In the genomic region with DNA sequence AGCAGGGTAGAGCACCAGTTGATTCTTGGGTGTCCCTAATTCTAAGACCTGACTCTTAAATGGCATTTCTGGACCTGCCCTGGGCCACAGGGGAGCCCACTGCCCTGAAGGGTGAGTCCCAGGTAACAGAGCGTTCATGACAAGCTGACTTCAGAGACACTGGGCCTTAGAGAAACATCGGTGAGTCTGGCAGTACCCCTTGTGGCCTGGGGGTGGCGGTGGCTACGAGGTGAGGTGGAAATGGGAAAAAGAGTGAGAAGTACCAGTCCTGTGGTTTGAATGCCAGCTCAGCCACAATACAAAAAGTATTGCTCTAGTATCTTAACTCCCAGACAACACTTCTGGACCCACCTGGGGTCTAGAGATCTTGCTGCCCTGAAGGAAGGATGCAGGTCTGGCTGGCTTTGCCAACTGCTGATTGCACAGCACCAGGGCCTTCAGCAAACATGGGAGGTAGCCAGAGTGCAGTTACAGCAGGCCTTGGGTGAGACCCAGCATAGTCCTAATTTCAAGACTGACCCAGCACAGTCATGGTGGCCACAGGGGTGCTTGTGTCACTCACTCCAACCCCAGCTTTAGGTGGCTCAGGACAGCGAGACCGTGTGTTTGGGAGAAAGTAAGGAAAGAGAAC, we compare ENCODE assay signal across 7 cellular contexts. TPM values are rescaled to one million over a fixed set of nuclear protein-coding genes. Genes with fewer than 3 reads are reported as not detected.
A peak's percentile ranks its signal among the peaks of the same experiment; 100 is the strongest.
DNase-seq lines count a peak whose midpoint lies in the region; ATAC-seq and TF ChIP-seq lines count a peak whose summit lies in the region.

No MANE protein-coding gene starts in this region.

- H3K14ac ChIP-seq in trophoblast cell (ENCODE audit: low read length): no peak overlapping the region

- peaks cover 39% of the 10 kb centered on the region for H3K4me1 Mint-ChIP-seq in activated CD8-positive, alpha-beta T cell treated with anti-CD3 and anti-CD28 coated beads, Interleukin-2, amount 10 ng/mL, durations not matched to agents 7 days and 5 days (ENCODE audit: low read depth)

- no peak overlapping the region for H2BK12ac ChIP-seq in trophoblast cell (ENCODE audit: low read length)

- DNase-seq in NB4 (ENCODE audit: low read depth): peak; percentile 80
- peak; percentile 78 for DNase-seq in activated CD8-positive, alpha-beta T cell treated with anti-CD3 and anti-CD28 coated beads, Interleukin-2, amount 10 ng/mL, durations not matched to agents 7 days and 5 days
- DNase-seq in erythroblast (lab: John Stamatoyannopoulos, UW): peak; percentile 81
- DNase-seq in trophoblast cell: peak; percentile 24 to 58
- no peak for DNase-seq in KG1 (lab: John Stamatoyannopoulos, UW)

- no peak overlapping the region for H2BK5ac ChIP-seq in trophoblast cell (ENCODE audit: low read depth, low read length, poor library complexity)

- no peak overlapping the region for H2AFZ ChIP-seq in trophoblast cell (ENCODE audit: insufficient read depth, low read length, poor library complexity)

- TF ChIP-seq POLR2A in NB4 (IDR thresholded peaks at IDR 0.05; ENCODE audit: extremely low read depth, insufficient read length) (no peak), erythroblast (IDR thresholded peaks at IDR 0.05; ENCODE audit: low read length) (no peak)

- POLR2A ChIA-PET in activated CD8-positive, alpha-beta T cell treated with anti-CD3 and anti-CD28 coated beads, Interleukin-2, amount 10 ng/mL, durations not matched to agents 7 days and 5 days (lab: Charles Lee): interaction anchor here (1.2 to 1.5 kb wide), 3 partner anchors 44 to 199 kb away, joined by 3 to 6 read pairs (median 3); partner anchors contain the start of genes USP34 and XPO1

- no peaks in the 10 kb centered on the region for H3K79me1 ChIP-seq in trophoblast cell (ENCODE audit: low read length)

- no peak overlapping the region for H4K8ac ChIP-seq in trophoblast cell (ENCODE audit: low read depth, low read length)

- peak overlapping the region; percentile 10 for H3K4ac ChIP-seq in trophoblast cell (ENCODE audit: low read depth, low read length)

- no peak overlapping the region for H3K18ac ChIP-seq in trophoblast cell (ENCODE audit: low read length)

- no peaks in the 10 kb centered on the region for H3K36me3 ChIP-seq in trophoblast cell (ENCODE audit: control insufficient read depth in 1 of 2, insufficient read depth in 2 of 2, low read length in 2 of 2)

- no peaks in the 10 kb centered on the region for H3K9me3 Mint-ChIP-seq in activated CD8-positive, alpha-beta T cell treated with anti-CD3 and anti-CD28 coated beads, Interleukin-2, amount 10 ng/mL, durations not matched to agents 7 days and 5 days (ENCODE audit: insufficient read depth)

- H3K9me3 ChIP-seq in trophoblast cell (ENCODE audit: insufficient read depth, low read depth, low read length): no peaks in the 10 kb centered on the region

- no peak overlapping the region for H4K12ac ChIP-seq in trophoblast cell (ENCODE audit: low read depth, low read length)

- H3K4me3 ChIP-seq in NB4 (ENCODE audit: low read depth, low read length) (no peak overlapping the region), trophoblast cell (ENCODE audit: low read depth, low read length) (no peak overlapping the region)

- WGBS in trophoblast cell (ENCODE audit: extremely low coverage, insufficient coverage, insufficient read length): no CpG with 5 or more reads among the region's 6 CpGs

- no peak overlapping the region for H3K4me2 ChIP-seq in trophoblast cell (ENCODE audit: low read length)

- no peak overlapping the region for H3K9ac ChIP-seq in trophoblast cell (ENCODE audit: low read length)

- H4K91ac ChIP-seq in trophoblast cell (ENCODE audit: low read depth, low read length): no peak overlapping the region

- H2AK5ac ChIP-seq in trophoblast cell (ENCODE audit: low read length): no peak overlapping the region

- H3K27ac Mint-ChIP-seq in activated CD8-positive, alpha-beta T cell treated with anti-CD3 and anti-CD28 coated beads, Interleukin-2, amount 10 ng/mL, durations not matched to agents 7 days and 5 days: peak overlapping the region; percentile 22

- no peaks in the 10 kb centered on the region for H3K27me3 ChIP-seq in trophoblast cell (ENCODE audit: insufficient read depth, low read length)

- H3K23ac ChIP-seq in trophoblast cell (ENCODE audit: low read length): no peak overlapping the region

- peaks cover 2% of the 10 kb centered on the region for H3K36me3 Mint-ChIP-seq in activated CD8-positive, alpha-beta T cell treated with anti-CD3 and anti-CD28 coated beads, Interleukin-2, amount 10 ng/mL, durations not matched to agents 7 days and 5 days (ENCODE audit: low read depth)

- no peak overlapping the region for H2BK120ac ChIP-seq in trophoblast cell (ENCODE audit: insufficient read depth, low read length, poor library complexity)

- peaks cover 10% of the 10 kb centered on the region in 2 experiments for H3K4me1 ChIP-seq in trophoblast cell (ENCODE audit: control insufficient read depth in 1 of 2, insufficient read depth in 2 of 2, low read length in 2 of 2)

- no peaks in the 10 kb centered on the region for H3K27me3 Mint-ChIP-seq in activated CD8-positive, alpha-beta T cell treated with anti-CD3 and anti-CD28 coated beads, Interleukin-2, amount 10 ng/mL, durations not matched to agents 7 days and 5 days (ENCODE audit: low read depth)

- TF ChIP-seq CTCF in NB4 (IDR thresholded peaks at IDR 0.05; ENCODE audit: low read depth, low read length): peak; percentile 86

- no peak overlapping the region for H3K4me3 Mint-ChIP-seq in activated CD8-positive, alpha-beta T cell treated with anti-CD3 and anti-CD28 coated beads, Interleukin-2, amount 10 ng/mL, durations not matched to agents 7 days and 5 days

- H3K27ac ChIP-seq in trophoblast cell (ENCODE audit: low read depth, low read length): no peak overlapping the region

- peaks cover 5% of the 10 kb centered on the region for H3K79me2 ChIP-seq in trophoblast cell (ENCODE audit: control insufficient read depth, insufficient read depth, low read length, poor library complexity)

- CTCF ChIA-PET in activated CD8-positive, alpha-beta T cell treated with anti-CD3 and anti-CD28 coated beads, Interleukin-2, amount 10 ng/mL, durations not matched to agents 7 days and 5 days (lab: Charles Lee): interaction anchor here (0.6 to 2.2 kb wide), 37 partner anchors 8 to 324 kb away, joined by 3 to 23 read pairs (median 4); no protein-coding TSS in a partner anchor

- ATAC-seq in GM18498 (IDR thresholded peaks at IDR 0.05; ENCODE audit: unreplicated experiment): peak; percentile 76
- peak; percentile 72 for ATAC-seq in HG02588 (IDR thresholded peaks at IDR 0.05; ENCODE audit: unreplicated experiment)
- ATAC-seq in activated CD8-positive, alpha-beta T cell treated with anti-CD3 and anti-CD28 coated beads, Interleukin-2, amount 10 ng/mL, durations not matched to agents 7 days and 5 days: peak; percentile 84

RNA-seq across cellular contexts. Expression of gene USP34, which starts 44.5 kb away (rescaled TPM):
- 10 to 100 TPM; 80.4 to 84.7 TPM for total RNA-seq in activated CD8-positive, alpha-beta T cell treated with anti-CD3 and anti-CD28 coated beads, Interleukin-2, amount 10 ng/mL, durations not matched to agents 7 days and 5 days
- 57.1 and 59.1 TPM in 2 replicates for polyA plus RNA-seq in trophoblast cell (2013)
